ENCODE assay signal across 10 cellular contexts in the genomic region with DNA sequence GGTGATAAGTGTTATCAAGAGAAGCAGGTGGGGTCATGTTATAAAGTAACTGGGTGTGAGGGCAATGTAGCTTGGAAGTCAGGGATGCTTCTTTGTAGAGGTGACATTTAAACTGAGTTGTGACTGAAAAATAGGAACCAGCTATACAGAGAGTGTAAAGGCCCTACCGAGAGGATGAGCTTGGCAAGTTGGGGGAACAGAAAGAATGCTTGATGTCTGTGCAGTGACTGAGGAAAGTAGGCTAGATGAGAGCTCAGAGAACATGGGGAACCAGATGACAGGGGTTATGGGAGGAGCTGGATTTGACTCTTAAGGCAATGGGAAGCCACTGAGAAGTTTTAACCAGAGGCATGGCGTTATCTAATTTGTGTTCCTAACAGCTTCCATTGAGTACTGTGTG.
DNase-seq lines count a peak whose midpoint lies in the region; ATAC-seq and TF ChIP-seq lines count a peak whose summit lies in the region.
"Had no signal": no experiment of that assay in that cellular context is flagged by ENCODE, and none has a peak within 500 bp of the region (broad histone marks: within the 10 kb centered on the region; RNA-seq: fewer than 3 reads in every experiment).

No MANE protein-coding gene starts in this region.

- no peaks in the 10 kb centered on the region for H3K9me3 Mint-ChIP-seq in activated T-cell treated with anti-CD3 and anti-CD28 coated beads, Interleukin-2, amount 50 U/mL, for 24 hours
- H3K9me3 Mint-ChIP-seq in activated CD4-positive, alpha-beta memory T cell treated with anti-CD3 and anti-CD28 coated beads, Interleukin-2, amount 10 ng/mL, durations not matched to agents 7 days and 5 days, result no peaks in the 10 kb centered on the region

- peak overlapping the region; percentile 100 for H3K27ac Mint-ChIP-seq in activated T-cell treated with anti-CD3 and anti-CD28 coated beads, Interleukin-2, amount 50 U/mL, for 24 hours
- peak overlapping the region; percentile 92 for H3K27ac Mint-ChIP-seq in activated CD4-positive, alpha-beta memory T cell treated with anti-CD3 and anti-CD28 coated beads, Interleukin-2, amount 10 ng/mL, durations not matched to agents 7 days and 5 days

- H3K27ac ChIP-seq in gastroesophageal sphincter (peak overlapping the region; percentile 56 to 64 (median 64)), temporal lobe (ENCODE audit: low read depth, low read length) (peak overlapping the region; percentile 31)
- H3K27ac ChIP-seq: KMS-11 had no signal

- no peaks in the 10 kb centered on the region for H3K36me3 ChIP-seq in gastroesophageal sphincter

- POLR2A ChIA-PET in activated CD4-positive, alpha-beta memory T cell treated with anti-CD3 and anti-CD28 coated beads, Interleukin-2, amount 10 ng/mL, durations not matched to agents 7 days and 5 days (lab: Charles Lee), result interaction anchor here (0.9 to 11.6 kb wide), 13 partner anchors 16 to 1909 kb away, joined by 3 to 546 read pairs (median 8); a partner anchor contains a TSS

- no peak overlapping the region for H3K4me3 ChIP-seq in gastroesophageal sphincter

- no peak for TF ChIP-seq CTCF in gastroesophageal sphincter (IDR thresholded peaks at IDR 0.05)

- DNase-seq in activated T-cell treated with anti-CD3 and anti-CD28 coated beads, Interleukin-2, amount 50 U/mL, for 24 hours, result no peak
- DNase-seq in activated T-cell treated with anti-CD3 and anti-CD28 coated beads for 4 hours, result no peak
- DNase-seq in activated CD4-positive, alpha-beta memory T cell treated with anti-CD3 and anti-CD28 coated beads, Interleukin-2, amount 10 ng/mL, durations not matched to agents 7 days and 5 days, result no peak
- no peak for DNase-seq in NCI-H1694 (lab: John Stamatoyannopoulos, UW)
- DNase-seq: activated gamma-delta T cell had no signal

- no peaks in the 10 kb centered on the region for H3K9me3 ChIP-seq in gastroesophageal sphincter

- WGBS in gastroesophageal sphincter (ENCODE audit: low coverage in 1 of 2), 2 donors, result 75 to 100% methylated on average over 1 to 2 of the region's 2 CpGs

- H3K4me1 ChIP-seq in gastroesophageal sphincter, result peaks cover 3 to 48% (median 4%) of the 10 kb centered on the region in 3 donors

- no peaks in the 10 kb centered on the region for H3K27me3 Mint-ChIP-seq in activated T-cell treated with anti-CD3 and anti-CD28 coated beads, Interleukin-2, amount 50 U/mL, for 24 hours
- no peaks in the 10 kb centered on the region for H3K27me3 Mint-ChIP-seq in activated CD4-positive, alpha-beta memory T cell treated with anti-CD3 and anti-CD28 coated beads, Interleukin-2, amount 10 ng/mL, durations not matched to agents 7 days and 5 days

- no peak for TF ChIP-seq EP300 in gastroesophageal sphincter (IDR thresholded peaks at IDR 0.05)

- H3K4me3 Mint-ChIP-seq in activated T-cell treated with anti-CD3 and anti-CD28 coated beads, Interleukin-2, amount 50 U/mL, for 24 hours, result peak overlapping the region; percentile 70
- H3K4me3 Mint-ChIP-seq in activated CD4-positive, alpha-beta memory T cell treated with anti-CD3 and anti-CD28 coated beads, Interleukin-2, amount 10 ng/mL, durations not matched to agents 7 days and 5 days, result peak overlapping the region; percentile 46

- H3K36me3 Mint-ChIP-seq in activated T-cell treated with anti-CD3 and anti-CD28 coated beads, Interleukin-2, amount 50 U/mL, for 24 hours (ENCODE audit: low read depth), result peaks cover 94% of the 10 kb centered on the region
- H3K36me3 Mint-ChIP-seq in activated CD4-positive, alpha-beta memory T cell treated with anti-CD3 and anti-CD28 coated beads, Interleukin-2, amount 10 ng/mL, durations not matched to agents 7 days and 5 days (ENCODE audit: low read depth), result peaks cover 91% of the 10 kb centered on the region

- CTCF ChIA-PET in activated CD4-positive, alpha-beta memory T cell treated with anti-CD3 and anti-CD28 coated beads, Interleukin-2, amount 10 ng/mL, durations not matched to agents 7 days and 5 days (lab: Charles Lee), result interaction anchor here (1.4 to 2.7 kb wide), 10 partner anchors 10 to 74 kb away, joined by 4 to 13 read pairs (median 6); no protein-coding TSS in a partner anchor

- no peak for TF ChIP-seq POLR2A in gastroesophageal sphincter (IDR thresholded peaks at IDR 0.05)

- ATAC-seq in gastroesophageal sphincter, result no peak
- no peak for ATAC-seq in GM19324 (IDR thresholded peaks at IDR 0.05; ENCODE audit: low FRiP score, unreplicated experiment)
- ATAC-seq in HG02852 (IDR thresholded peaks at IDR 0.05; ENCODE audit: unreplicated experiment), result no peak

- H3K4me1 Mint-ChIP-seq in activated T-cell treated with anti-CD3 and anti-CD28 coated beads, Interleukin-2, amount 50 U/mL, for 24 hours (ENCODE audit: low read depth), result peaks cover 100% of the 10 kb centered on the region
- H3K4me1 Mint-ChIP-seq in activated CD4-positive, alpha-beta memory T cell treated with anti-CD3 and anti-CD28 coated beads, Interleukin-2, amount 10 ng/mL, durations not matched to agents 7 days and 5 days, result peaks cover 99% of the 10 kb centered on the region

- no peaks in the 10 kb centered on the region for H3K27me3 ChIP-seq in gastroesophageal sphincter
